Comparison of ENCODE assay signal across 8 cellular contexts in the genomic region with DNA sequence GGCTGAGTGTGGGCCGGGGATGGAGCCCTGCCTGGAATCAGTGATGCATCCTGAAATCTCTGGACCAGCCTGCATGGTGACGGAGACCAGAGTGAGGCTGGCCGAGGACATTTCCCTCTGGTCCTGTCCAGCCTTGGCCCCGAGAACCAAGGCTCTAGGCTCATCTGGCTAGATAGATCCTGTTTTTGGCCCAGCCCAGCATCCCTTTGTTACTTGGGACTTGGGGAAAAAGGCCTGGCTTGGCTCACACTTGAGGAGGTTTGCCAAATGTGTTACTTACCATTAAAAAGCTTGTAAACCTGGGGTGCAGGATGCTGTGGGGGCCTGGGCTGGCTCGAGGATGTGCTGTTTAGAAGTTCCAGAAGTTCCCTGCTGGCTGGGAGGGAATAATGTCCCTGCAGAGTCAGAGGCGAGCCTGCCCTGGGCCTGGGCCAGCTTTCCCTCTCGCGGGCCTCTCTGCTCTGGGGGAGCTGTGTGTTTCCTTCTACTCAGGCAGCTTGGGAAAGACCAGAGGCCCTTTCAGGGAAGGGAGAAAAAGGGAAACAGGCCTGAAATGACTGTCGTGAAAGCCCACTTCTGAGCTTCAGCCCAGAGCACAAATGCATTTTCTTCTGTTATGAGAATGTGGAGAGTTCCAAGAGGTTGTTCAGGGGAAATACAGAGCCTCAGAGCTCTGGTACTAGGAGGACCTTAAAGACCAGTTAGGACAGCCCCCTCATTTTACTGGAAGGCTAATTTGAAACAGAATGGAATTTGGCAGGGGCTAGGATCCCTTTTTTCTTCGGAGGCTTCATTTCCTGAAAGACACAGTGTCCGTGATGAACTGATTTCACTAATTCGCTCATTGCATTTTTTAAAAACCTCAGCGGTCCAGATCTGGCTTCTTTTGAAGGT. TPM values are rescaled to one million over a fixed set of nuclear protein-coding genes. Genes with fewer than 3 reads are reported as not detected.
DNase-seq lines count a peak whose midpoint lies in the region; ATAC-seq, FAIRE-seq and TF ChIP-seq lines count a peak whose summit lies in the region.

No MANE protein-coding gene starts in this region.

- peaks cover 47% of the 10 kb centered on the region for H3K4me1 ChIP-seq in foreskin keratinocyte

- FAIRE-seq in TTC549 (lab: Jason Lieb, UNC), result peak; percentile 3

- H3K27ac ChIP-seq in foreskin keratinocyte, result peak overlapping the region; percentile 63

- ATAC-seq in foreskin keratinocyte, result peak; percentile 16
- no peak for ATAC-seq in GM18519 (IDR thresholded peaks at IDR 0.05; ENCODE audit: low FRiP score, unreplicated experiment)

- no peak overlapping the region for H3K4me3 Mint-ChIP-seq in activated naive CD8-positive, alpha-beta T cell treated with anti-CD3 and anti-CD28 coated beads for 36 hours

- no peaks in the 10 kb centered on the region for H3K9me3 Mint-ChIP-seq in activated naive CD8-positive, alpha-beta T cell treated with anti-CD3 and anti-CD28 coated beads for 36 hours

- no peak overlapping the region for H3K27ac Mint-ChIP-seq in activated naive CD8-positive, alpha-beta T cell treated with anti-CD3 and anti-CD28 coated beads for 36 hours

- DNase-seq in SIG-M5 treated with dmso at 0.1 percent for 504 hours (lab: John Stamatoyannopoulos, UW; ENCODE audit: unreplicated experiment) (peak; percentile 58), SIG-M5 (lab: John Stamatoyannopoulos, UW) (no peak), foreskin keratinocyte (no peak), nucleus accumbens (lab: John Stamatoyannopoulos, UW) (peak in 55 of 56 donors; percentile 25 to 90 (median 78)), NCI-H128 (lab: John Stamatoyannopoulos, UW; ENCODE audit: unreplicated experiment) (no peak)
- DNase-seq in activated naive CD8-positive, alpha-beta T cell treated with anti-CD3 and anti-CD28 coated beads for 36 hours, result no peak

- no peaks in the 10 kb centered on the region for H3K27me3 ChIP-seq in foreskin keratinocyte

- H3K27me3 Mint-ChIP-seq in activated naive CD8-positive, alpha-beta T cell treated with anti-CD3 and anti-CD28 coated beads for 36 hours, result no peaks in the 10 kb centered on the region

- peaks cover 53% of the 10 kb centered on the region for H3K4me1 Mint-ChIP-seq in activated naive CD8-positive, alpha-beta T cell treated with anti-CD3 and anti-CD28 coated beads for 36 hours

- H3K36me3 Mint-ChIP-seq in activated naive CD8-positive, alpha-beta T cell treated with anti-CD3 and anti-CD28 coated beads for 36 hours, result peaks cover 2% of the 10 kb centered on the region

- TF ChIP-seq CTCF in foreskin keratinocyte (conservative IDR thresholded peaks at IDR 0.05), result no peak

RNA-seq across cellular contexts. Expression of a gene that starts 47.2 kb away (rescaled TPM):
- 55.3 and 60.4 TPM in 2 replicates for total RNA-seq in foreskin keratinocyte
- polyA plus RNA-seq in foreskin keratinocyte, result 31.9 and 32.1 TPM in 2 replicates
- total RNA-seq in activated naive CD8-positive, alpha-beta T cell treated with anti-CD3 and anti-CD28 coated beads for 36 hours, result 10 to 100 TPM; 91.4 to 94.3 TPM

RNA-seq across cellular contexts. Expression of a gene that starts 47.7 kb away (rescaled TPM):
- 6.3 and 6.5 TPM in 2 replicates for total RNA-seq in foreskin keratinocyte
- 8.6 and 9.9 TPM in 2 replicates for polyA plus RNA-seq in foreskin keratinocyte
- 10 to 100 TPM; 13.2 to 13.8 TPM for total RNA-seq in activated naive CD8-positive, alpha-beta T cell treated with anti-CD3 and anti-CD28 coated beads for 36 hours

Comparison
In these comparisons a context has a peak if more than half of its experiments do, and no peak if none do; other contexts are left out.
1. DNase-seq: peak in SIG-M5 treated with dmso at 0.1 percent for 504 hours (single experiment) and nucleus accumbens (55 of 56); none in SIG-M5 (single experiment), foreskin keratinocyte (0 of 2), NCI-H128 (single experiment) and activated naive CD8-positive, alpha-beta T cell treated with anti-CD3 and anti-CD28 coated beads for 36 hours (single experiment).